ENCODE assay signal across 1 cellular context in genomic region chr14:74290415-74290814, GRCh38.
TF ChIP-seq lines count a peak whose summit lies in the region.

No MANE protein-coding gene starts in this region.

TF ChIP-seq in HepG2, 621 proteins besides CTCF, POLR2A, EP300 and RAD21:
- no peak for TF ChIP-seq ZZZ3 (CRISPR knock-in tag; IDR thresholded peaks at IDR 0.05; ENCODE audit: borderline replicate concordance)
- peak; percentile 82 for TF ChIP-seq ZNF362 (CRISPR knock-in tag; IDR thresholded peaks at IDR 0.05; ENCODE audit: borderline replicate concordance)
